24 cellular contexts compared by ENCODE assay signal in genomic region chr21:37502947-37503346, GRCh38.
DNase-seq lines count a peak whose midpoint lies in the region; ATAC-seq and TF ChIP-seq lines count a peak whose summit lies in the region.
"Had no signal": no experiment of that assay in that cellular context is flagged by ENCODE, and none has a peak within 500 bp of the region (broad histone marks: within the 10 kb centered on the region; RNA-seq: fewer than 3 reads in every experiment).

No MANE protein-coding gene starts in this region.

- peak overlapping the region; percentile 88 for H3K27ac Mint-ChIP-seq in activated T-cell treated with anti-CD3 and anti-CD28 coated beads, Interleukin-2, amount 50 U/mL, for 24 hours
- H3K27ac Mint-ChIP-seq in IgD-negative memory B cell (peak overlapping the region in 2 of 3 donors; percentile 6 to 27), osteocyte (ENCODE audit: unreplicated experiment) (peak overlapping the region; percentile 0)
- peak overlapping the region; percentile 76 for H3K27ac Mint-ChIP-seq in central memory CD8-positive, alpha-beta T cell (ENCODE audit: low read depth)
- H3K27ac Mint-ChIP-seq: B cell had no signal

- peaks cover 47% of the 10 kb centered on the region for H3K36me3 Mint-ChIP-seq in activated T-cell treated with anti-CD3 and anti-CD28 coated beads, Interleukin-2, amount 50 U/mL, for 24 hours (ENCODE audit: low read depth)
- H3K36me3 Mint-ChIP-seq in IgD-negative memory B cell: peaks cover 3% of the 10 kb centered on the region
- peaks cover 25% of the 10 kb centered on the region for H3K36me3 Mint-ChIP-seq in central memory CD8-positive, alpha-beta T cell (ENCODE audit: insufficient read depth)
- H3K36me3 Mint-ChIP-seq in osteocyte (ENCODE audit: unreplicated experiment): peaks cover 51% of the 10 kb centered on the region

- no peak for DNase-seq in activated T-cell treated with anti-CD3 and anti-CD28 coated beads, Interleukin-2, amount 50 U/mL, for 24 hours
- DNase-seq in activated T-cell treated with anti-CD3 and anti-CD28 coated beads, Interleukin-2, amount 50 U/mL, for 48 hours: no peak
- DNase-seq in central memory CD8-positive, alpha-beta T cell (ENCODE audit: low spot score in 2 of 2): no peak
- DNase-seq in osteocyte (ENCODE audit: extremely low spot score, unreplicated experiment) (no peak), SHP77 (lab: John Stamatoyannopoulos, UW) (no peak), NCI-H1436 treated with DMSO at 0.1 percent for 48 hours (lab: John Stamatoyannopoulos, UW) (no peak)
- DNase-seq: activated effector memory CD4-positive, alpha-beta T cell treated with Interleukin-2 at 50 U/mL for 16 hours; amygdala; foreskin fibroblast; GDM1; heart right ventricle; Kasumi-1; left cardiac atrium; mesenchymal stem cell; NCI-H187 treated with DMSO at 0.1 percent for 48 hours; NCI-H69; Peyer's patch; psoas muscle; SJCRH30; T-helper 1 cell; upper lobe of left lung had no signal

- TF ChIP-seq CTCF in osteocyte (IDR thresholded peaks at IDR 0.05): no peak

- no peak overlapping the region for H3K4me3 Mint-ChIP-seq in activated T-cell treated with anti-CD3 and anti-CD28 coated beads, Interleukin-2, amount 50 U/mL, for 24 hours
- H3K4me3 Mint-ChIP-seq in IgD-negative memory B cell: no peak overlapping the region
- no peak overlapping the region for H3K4me3 Mint-ChIP-seq in central memory CD8-positive, alpha-beta T cell
- no peak overlapping the region for H3K4me3 Mint-ChIP-seq in osteocyte (ENCODE audit: unreplicated experiment)
- H3K4me3 Mint-ChIP-seq: B cell had no signal

- no peaks in the 10 kb centered on the region for H3K27me3 Mint-ChIP-seq in activated T-cell treated with anti-CD3 and anti-CD28 coated beads, Interleukin-2, amount 50 U/mL, for 24 hours
- H3K27me3 Mint-ChIP-seq in IgD-negative memory B cell (no peaks in the 10 kb centered on the region), osteocyte (ENCODE audit: unreplicated experiment) (no peaks in the 10 kb centered on the region)
- no peaks in the 10 kb centered on the region for H3K27me3 Mint-ChIP-seq in central memory CD8-positive, alpha-beta T cell
- H3K27me3 Mint-ChIP-seq: B cell had no signal

- peaks cover 41% of the 10 kb centered on the region for H3K4me1 Mint-ChIP-seq in activated T-cell treated with anti-CD3 and anti-CD28 coated beads, Interleukin-2, amount 50 U/mL, for 24 hours (ENCODE audit: low read depth)
- peaks cover 0 to 7% (median 6%) of the 10 kb centered on the region in 3 donors for H3K4me1 Mint-ChIP-seq in IgD-negative memory B cell
- H3K4me1 Mint-ChIP-seq in central memory CD8-positive, alpha-beta T cell: peaks cover 27% of the 10 kb centered on the region
- peaks cover 18% of the 10 kb centered on the region for H3K4me1 Mint-ChIP-seq in osteocyte (ENCODE audit: unreplicated experiment)

- H3K9me3 Mint-ChIP-seq in activated T-cell treated with anti-CD3 and anti-CD28 coated beads, Interleukin-2, amount 50 U/mL, for 24 hours: no peaks in the 10 kb centered on the region
- H3K9me3 Mint-ChIP-seq in IgD-negative memory B cell (no peaks in the 10 kb centered on the region), osteocyte (ENCODE audit: unreplicated experiment) (peaks cover 15% of the 10 kb centered on the region)
- H3K9me3 Mint-ChIP-seq in central memory CD8-positive, alpha-beta T cell: no peaks in the 10 kb centered on the region

- no peak for ATAC-seq in central memory CD8-positive, alpha-beta T cell (replicated peaks; ENCODE audit: extremely low read depth, poor library complexity, severe bottlenecking)
- no peak for ATAC-seq in GM19463 (IDR thresholded peaks at IDR 0.05; ENCODE audit: unreplicated experiment)
- ATAC-seq: heart right ventricle, left cardiac atrium, psoas muscle had no signal

Comparison
In these comparisons a context has a peak if more than half of its experiments do, and no peak if none do; other contexts are left out.
1. H3K27ac Mint-ChIP-seq: peak in every context shown above with its lines; median percentile 88 in activated T-cell treated with anti-CD3 and anti-CD28 coated beads, Interleukin-2, amount 50 U/mL, for 24 hours; 76 in central memory CD8-positive, alpha-beta T cell; 16 in IgD-negative memory B cell; 0 in osteocyte.